9 cellular contexts compared by ENCODE assay signal in genomic region chr20:53334861-53335260, GRCh38.
"Had no signal": no experiment of that assay in that cellular context is flagged by ENCODE, and none has a peak within 500 bp of the region (broad histone marks: within the 10 kb centered on the region; RNA-seq: fewer than 3 reads in every experiment).

No MANE protein-coding gene starts in this region.

- H3K9me3 Mint-ChIP-seq: GM23338 had no signal

- H3K4me1 ChIP-seq: HAP-1 had no signal

- H3K9me3 ChIP-seq: HAP-1 had no signal

- H3K4me3 Mint-ChIP-seq: GM23338, H9, HFFc6 had no signal

- H3K4me2 ChIP-seq: GM23338 had no signal

- H3K9ac ChIP-seq: GM23248 had no signal

- DNase-seq: GM23248, GOT3, H7, H9, HCEC 1CT, HFFc6 had no signal

- H3K27ac Mint-ChIP-seq: GM23338, H9, HFFc6 had no signal

- H3K4me3 ChIP-seq: GM23248, GM23338, HAP-1 had no signal

- H2AFZ ChIP-seq: GM23248, GM23338 had no signal

- H3K36me3 ChIP-seq: HAP-1 had no signal

- H3K27ac ChIP-seq: GM23248 had no signal

- ATAC-seq: GM23338, HCT116 had no signal
